ENCODE assay signal across 22 cellular contexts in genomic region chr2:25544445-25544844, GRCh38.
"Had no signal": no experiment of that assay in that cellular context is flagged by ENCODE, and none has a peak within 500 bp of the region (broad histone marks: within the 10 kb centered on the region; RNA-seq: fewer than 3 reads in every experiment).

No MANE protein-coding gene starts in this region.

- H3K27me3 Mint-ChIP-seq: naive B cell; stimulated activated naive CD8-positive, alpha-beta T cell treated with anti-CD3 and anti-CD28 coated beads, Interleukin-15, Interleukin-2, amounts not matched to agents 100 ng/mL and 50 ng/mL, for 24 hours had no signal

- H3K9me3 Mint-ChIP-seq: immature natural killer cell; mesothelial cell of epicardium; naive B cell; natural killer cell; stimulated activated naive CD8-positive, alpha-beta T cell treated with anti-CD3 and anti-CD28 coated beads, Interleukin-15, Interleukin-2, amounts not matched to agents 100 ng/mL and 50 ng/mL, for 24 hours had no signal

- H3K4me1 Mint-ChIP-seq: immature natural killer cell, natural killer cell had no signal

- H3K4me3 Mint-ChIP-seq: immature natural killer cell; mesothelial cell of epicardium; naive B cell; natural killer cell; stimulated activated naive CD8-positive, alpha-beta T cell treated with anti-CD3 and anti-CD28 coated beads, Interleukin-15, Interleukin-2, amounts not matched to agents 100 ng/mL and 50 ng/mL, for 24 hours had no signal

- H3K27ac Mint-ChIP-seq: natural killer cell; stimulated activated naive CD8-positive, alpha-beta T cell treated with anti-CD3 and anti-CD28 coated beads, Interleukin-15, Interleukin-2, amounts not matched to agents 100 ng/mL and 50 ng/mL, for 24 hours had no signal

- ATAC-seq: left colon, left lung, lower lobe of right lung, natural killer cell, right cardiac atrium, sciatic nerve had no signal

- H3K36me3 Mint-ChIP-seq: mesothelial cell of epicardium, naive B cell, natural killer cell had no signal

- DNase-seq: hypothalamus; immature natural killer cell; left colon; lower lobe of right lung; mesendoderm; naive B cell; natural killer cell; ovary; posterior cingulate gyrus; retina; right cardiac atrium; stimulated activated CD4-positive, alpha-beta T cell treated with anti-CD3 and anti-CD28 coated beads, Interleukin-12 subunit alpha, Interleukin-12 subunit beta, amount 100 ng/mL, for 4 hours; stimulated activated CD4-positive, alpha-beta T cell treated with anti-CD3 and anti-CD28 coated beads, Interleukin-15, amount 100 ng/mL, for 24 hours; stimulated activated CD4-positive, alpha-beta T cell treated with anti-CD3 and anti-CD28 coated beads, Interleukin-2, amount 100 ng/mL, for 24 hours; stimulated activated CD4-positive, alpha-beta T cell treated with anti-CD3 and anti-CD28 coated beads, Interleukin-4, amount 100 ng/mL, for 1 hour; stimulated activated naive CD4-positive, alpha-beta T cell; tibial artery; uterus had no signal
